ENCODE assay signal across 24 cellular contexts in the genomic region with DNA sequence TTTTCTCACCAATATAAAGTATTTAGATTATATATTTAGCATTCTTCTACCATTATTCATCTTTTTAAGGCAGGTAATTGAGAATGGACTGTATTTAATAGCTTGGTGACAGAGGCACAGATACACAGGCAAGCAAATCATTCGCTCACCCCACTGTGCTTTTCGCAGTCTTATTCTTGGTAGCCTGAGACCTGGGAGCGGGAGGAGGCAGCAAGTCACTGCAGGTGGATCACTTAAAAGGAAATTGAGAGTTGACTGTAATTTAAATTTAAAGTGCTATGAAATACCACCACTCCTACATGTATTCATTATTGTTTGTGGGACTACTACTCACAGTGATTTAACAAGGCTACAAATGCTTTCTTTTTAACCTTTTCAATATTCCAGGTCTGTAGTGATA. TPM values are rescaled to one million over a fixed set of nuclear protein-coding genes. Genes with fewer than 3 reads are reported as not detected.
A peak's percentile ranks its signal among the peaks of the same experiment; 100 is the strongest.
DNase-seq lines count a peak whose midpoint lies in the region; ATAC-seq lines count a peak whose summit lies in the region.
"Had no signal": no experiment of that assay in that cellular context is flagged by ENCODE, and none has a peak within 500 bp of the region (broad histone marks: within the 10 kb centered on the region; RNA-seq: fewer than 3 reads in every experiment).

No MANE protein-coding gene starts in this region.

- H3K9me3 Mint-ChIP-seq in activated naive CD8-positive, alpha-beta T cell (ENCODE audit: low read depth) = peaks cover 10% of the 10 kb centered on the region
- peaks cover 22% of the 10 kb centered on the region for H3K9me3 Mint-ChIP-seq in activated naive CD8-positive, alpha-beta T cell treated with anti-CD3 and anti-CD28 coated beads, Interleukin-2, amount 50 U/mL, for 24 hours

- DNase-seq in activated naive CD8-positive, alpha-beta T cell treated with anti-CD3 and anti-CD28 coated beads, Interleukin-2, amount 50 U/mL, for 24 hours = no peak
- DNase-seq in H7 (peak; percentile 33), T-helper 17 cell (no peak), iPS-NIHi7 (ENCODE audit: extremely low spot score) (peak; percentile 15), amniotic stem cell (lab: John Stamatoyannopoulos, UW) (no peak)
- no peak for DNase-seq in stimulated activated CD4-positive, alpha-beta T cell treated with anti-CD3 and anti-CD28 coated beads, Interleukin-4, amount 100 ng/mL, for 1 hour
- no peak for DNase-seq in activated CD4-positive, alpha-beta T cell treated with anti-CD3 and anti-CD28 coated beads, Interleukin-2, amount 50 U/mL, for 1 hour
- DNase-seq: CD8-positive, alpha-beta memory T cell; DMS53; EL; H9; Karpas-422; MG63; NCI-H1048; NCI-H1436; NCI-H1930; NCI-H226; NCI-H524; NCI-H82; PC-3 had no signal

- no peaks in the 10 kb centered on the region for H3K27me3 Mint-ChIP-seq in activated naive CD8-positive, alpha-beta T cell
- no peaks in the 10 kb centered on the region for H3K27me3 Mint-ChIP-seq in activated naive CD8-positive, alpha-beta T cell treated with anti-CD3 and anti-CD28 coated beads, Interleukin-2, amount 50 U/mL, for 24 hours
- no peaks in the 10 kb centered on the region for H3K27me3 Mint-ChIP-seq in T-helper 17 cell
- H3K27me3 Mint-ChIP-seq: IgD-negative memory B cell had no signal

- H3K36me3 ChIP-seq in H7 (replicated peaks; ENCODE audit: control insufficient read depth, insufficient read depth, low read length) = peaks cover 6% of the 10 kb centered on the region

- H3K4me1 Mint-ChIP-seq in activated naive CD8-positive, alpha-beta T cell (ENCODE audit: low read depth) = peaks cover 70% of the 10 kb centered on the region
- H3K4me1 Mint-ChIP-seq in activated naive CD8-positive, alpha-beta T cell treated with anti-CD3 and anti-CD28 coated beads, Interleukin-2, amount 50 U/mL, for 24 hours = peaks cover 55% of the 10 kb centered on the region
- H3K4me1 Mint-ChIP-seq in T-helper 17 cell = peaks cover 42% of the 10 kb centered on the region

- peaks cover 5% of the 10 kb centered on the region for H3K9me3 ChIP-seq in T-helper 17 cell (ENCODE audit: control insufficient read depth, low read length, poor library complexity, severe bottlenecking)

- peaks cover 30% of the 10 kb centered on the region for H3K36me3 Mint-ChIP-seq in activated naive CD8-positive, alpha-beta T cell
- H3K36me3 Mint-ChIP-seq in activated naive CD8-positive, alpha-beta T cell treated with anti-CD3 and anti-CD28 coated beads, Interleukin-2, amount 50 U/mL, for 24 hours (ENCODE audit: low read depth) = peaks cover 37% of the 10 kb centered on the region
- peaks cover 4% of the 10 kb centered on the region for H3K36me3 Mint-ChIP-seq in T-helper 17 cell (ENCODE audit: low read depth)

- H3K27me3 ChIP-seq in H7 (ENCODE audit: control insufficient read depth, insufficient read depth, low read length) = no peaks in the 10 kb centered on the region
- H3K27me3 ChIP-seq: BLaER1, MG63 had no signal

- no peak for ATAC-seq in activated naive CD8-positive, alpha-beta T cell treated with anti-CD3 and anti-CD28 coated beads, Interleukin-2, amount 50 U/mL, for 24 hours
- ATAC-seq in T-helper 17 cell = no peak
- ATAC-seq: GM12878, PC-3 had no signal

- no peak overlapping the region for H3K4me3 Mint-ChIP-seq in activated naive CD8-positive, alpha-beta T cell
- H3K4me3 Mint-ChIP-seq in activated naive CD8-positive, alpha-beta T cell treated with anti-CD3 and anti-CD28 coated beads, Interleukin-2, amount 50 U/mL, for 24 hours = no peak overlapping the region
- H3K4me3 Mint-ChIP-seq in T-helper 17 cell = no peak overlapping the region
- H3K4me3 Mint-ChIP-seq: H9 had no signal

- H3K4me3 ChIP-seq in H7 (ENCODE audit: insufficient read depth, low read depth, low read length) = no peak overlapping the region
- H3K4me3 ChIP-seq: BLaER1, GM12878, MG63 had no signal

- peak overlapping the region; percentile 48 for H3K27ac Mint-ChIP-seq in activated naive CD8-positive, alpha-beta T cell
- H3K27ac Mint-ChIP-seq in activated naive CD8-positive, alpha-beta T cell treated with anti-CD3 and anti-CD28 coated beads, Interleukin-2, amount 50 U/mL, for 24 hours = no peak overlapping the region
- H3K27ac Mint-ChIP-seq in T-helper 17 cell = peak overlapping the region; percentile 37
- H3K27ac Mint-ChIP-seq: IgD-negative memory B cell had no signal

RNA-seq across cellular contexts. Expression of gene RICTOR, which starts 9.7 kb away (rescaled TPM):
- 11.2 and 22.2 TPM in 2 replicates for total RNA-seq in H7 (2014; rRNA removed; shearing (Covaris generic))
- 10 to 100 TPM; 84.8 to 88.8 TPM for total RNA-seq in T-helper 17 cell

Comparison
In these comparisons a context has a peak if more than half of its experiments do, and no peak if none do; other contexts are left out.
1. DNase-seq: peak in H7 (single experiment) and iPS-NIHi7 (single experiment); none in activated naive CD8-positive, alpha-beta T cell treated with anti-CD3 and anti-CD28 coated beads, Interleukin-2, amount 50 U/mL, for 24 hours (single experiment), T-helper 17 cell (0 of 3), stimulated activated CD4-positive, alpha-beta T cell treated with anti-CD3 and anti-CD28 coated beads, Interleukin-4, amount 100 ng/mL, for 1 hour (single experiment), activated CD4-positive, alpha-beta T cell treated with anti-CD3 and anti-CD28 coated beads, Interleukin-2, amount 50 U/mL, for 1 hour (single experiment) and amniotic stem cell (single experiment).